In genomic region chr19:55640043-55640576, GRCh38 we compare ENCODE assay signal across 8 cellular contexts. TPM values are rescaled to one million over a fixed set of nuclear protein-coding genes. Genes with fewer than 3 reads are reported as not detected.
DNase-seq lines count a peak whose midpoint lies in the region; ATAC-seq and TF ChIP-seq lines count a peak whose summit lies in the region.

No MANE protein-coding gene starts in this region.

- peak; percentile 68 for TF ChIP-seq CTCF in GM10248 (IDR thresholded peaks at IDR 0.05; ENCODE audit: control extremely low read depth, extremely low read depth, low read depth, missing control alignments)
- no peak for TF ChIP-seq CTCF in activated CD8-positive, alpha-beta T cell treated with anti-CD3 and anti-CD28 coated beads for 36 hours (IDR thresholded peaks at IDR 0.05)

- peak overlapping the region; percentile 76 for H3K4me3 ChIP-seq in effector memory CD4-positive, alpha-beta T cell (ENCODE audit: insufficient read depth, low read depth, low read length, poor library complexity, severe bottlenecking)
- peak overlapping the region; percentile 91 for H3K4me3 ChIP-seq in mesodermal cell (ENCODE audit: extremely low read depth, insufficient read depth, low read length, poor library complexity, severe bottlenecking)

- DNase-seq in GM10248 (ENCODE audit: extremely low spot score) (peak; percentile 60), NCI-H1105 (lab: John Stamatoyannopoulos, UW) (peak; percentile 48), iPS-NIHi7 (ENCODE audit: extremely low spot score) (no peak)
- DNase-seq in activated CD8-positive, alpha-beta T cell treated with anti-CD3 and anti-CD28 coated beads for 36 hours, result peak; percentile 81
- DNase-seq in effector memory CD4-positive, alpha-beta T cell, result peak; percentile 55 to 61 (median 61)
- DNase-seq in stimulated activated naive CD4-positive, alpha-beta T cell (lab: John Stamatoyannopoulos, UW), result peak; percentile 59 to 70 (median 66)

- WGBS in mesodermal cell (ENCODE audit: insufficient coverage in 2 of 2), 2 experiments, result 84 to 86% methylated on average over 34 to 38 of the region's 38 CpGs

- H3K9me3 Mint-ChIP-seq in activated CD8-positive, alpha-beta T cell treated with anti-CD3 and anti-CD28 coated beads for 36 hours, result peaks cover 4% of the 10 kb centered on the region

- peaks cover 57% of the 10 kb centered on the region for H3K36me3 Mint-ChIP-seq in activated CD8-positive, alpha-beta T cell treated with anti-CD3 and anti-CD28 coated beads for 36 hours (ENCODE audit: low read depth)

- peaks cover 55% of the 10 kb centered on the region for H3K4me1 ChIP-seq in effector memory CD4-positive, alpha-beta T cell (ENCODE audit: control insufficient read depth, insufficient read depth, low read length, poor library complexity, severe bottlenecking)
- H3K4me1 ChIP-seq in mesodermal cell (ENCODE audit: control insufficient read depth, insufficient read depth, low read length, poor library complexity, severe bottlenecking), result peaks cover 15% of the 10 kb centered on the region

- peak overlapping the region; percentile 80 for H3K4me3 Mint-ChIP-seq in activated CD8-positive, alpha-beta T cell treated with anti-CD3 and anti-CD28 coated beads for 36 hours

- CTCF ChIA-PET in GM10248 (lab: Yijun Ruan, JAX), result interaction anchor here (0.6 to 2.2 kb wide), 3 partner anchors 14 to 499 kb away, joined by 3 to 10 read pairs (median 3); partner anchors contain the start of gene U2AF2
- CTCF ChIA-PET in activated CD8-positive, alpha-beta T cell treated with anti-CD3 and anti-CD28 coated beads for 36 hours (lab: Charles Lee), result interaction anchor here (1.0 to 6.2 kb wide), 6 partner anchors 9 to 390 kb away, joined by 3 to 45 read pairs (median 5); partner anchors contain the start of genes U2AF2 and ZNF865

- peak overlapping the region; percentile 84 for H3K27ac ChIP-seq in effector memory CD4-positive, alpha-beta T cell (ENCODE audit: insufficient read depth, low read length, poor library complexity, severe bottlenecking)
- H3K27ac ChIP-seq in mesodermal cell (ENCODE audit: low read depth, low read length, severe bottlenecking), result peak overlapping the region; percentile 79

- no peaks in the 10 kb centered on the region for H3K27me3 Mint-ChIP-seq in activated CD8-positive, alpha-beta T cell treated with anti-CD3 and anti-CD28 coated beads for 36 hours

- peaks cover 55% of the 10 kb centered on the region for H3K4me1 Mint-ChIP-seq in activated CD8-positive, alpha-beta T cell treated with anti-CD3 and anti-CD28 coated beads for 36 hours (ENCODE audit: low read depth)

- peak; percentile 13 for ATAC-seq in activated CD8-positive, alpha-beta T cell treated with anti-CD3 and anti-CD28 coated beads for 36 hours
- ATAC-seq in GM18519 (IDR thresholded peaks at IDR 0.05; ENCODE audit: low FRiP score, unreplicated experiment), result no peak

- POLR2A ChIA-PET in GM10248 (lab: Yijun Ruan, JAX), result interaction anchor here (0.6 kb wide), 1 partner anchor 238 kb away, joined by 4 read pairs; no protein-coding TSS in a partner anchor
- POLR2A ChIA-PET in activated CD8-positive, alpha-beta T cell treated with anti-CD3 and anti-CD28 coated beads for 36 hours (lab: Charles Lee), result interaction anchor here (0.8 to 1.3 kb wide), 6 partner anchors 9 to 232 kb away, joined by 3 to 4 read pairs (median 4); partner anchors contain the start of gene UBE2S

- H3K36me3 ChIP-seq in effector memory CD4-positive, alpha-beta T cell (ENCODE audit: control insufficient read depth, insufficient read depth, low read length), result peaks cover 5% of the 10 kb centered on the region
- H3K36me3 ChIP-seq in mesodermal cell (ENCODE audit: control insufficient read depth, insufficient read depth, low read length), result peaks cover 26% of the 10 kb centered on the region

- no peaks in the 10 kb centered on the region for H3K9me3 ChIP-seq in effector memory CD4-positive, alpha-beta T cell (ENCODE audit: control insufficient read depth, low read length)
- H3K9me3 ChIP-seq in mesodermal cell (ENCODE audit: control insufficient read depth, low read length), result no peaks in the 10 kb centered on the region

- H3K27ac Mint-ChIP-seq in activated CD8-positive, alpha-beta T cell treated with anti-CD3 and anti-CD28 coated beads for 36 hours, result peak overlapping the region; percentile 95

- H3K27me3 ChIP-seq in effector memory CD4-positive, alpha-beta T cell (replicated peaks; ENCODE audit: control insufficient read depth, insufficient read depth, low read length, poor library complexity, severe bottlenecking), result no peaks in the 10 kb centered on the region

- intact Hi-C loops in activated CD8-positive, alpha-beta T cell treated with anti-CD3 and anti-CD28 coated beads for 36 hours (cut with micrococcal nuclease), result no loop called here

RNA-seq across cellular contexts. Expression of gene ZNF580, which starts 0.7 kb away (rescaled TPM):
- 10 to 100 TPM; 24.8 to 26.2 TPM for total RNA-seq in activated CD8-positive, alpha-beta T cell treated with anti-CD3 and anti-CD28 coated beads for 36 hours
- polyA plus RNA-seq in mesodermal cell (2013, experiment 1 of 2), result 37.5 TPM
- 29.0 TPM for polyA plus RNA-seq in mesodermal cell (2013, experiment 2 of 2)

RNA-seq across cellular contexts. Expression of gene ZNF581, which starts 3.3 kb away (rescaled TPM):
- 10 to 100 TPM; 30.4 to 34.5 TPM for total RNA-seq in activated CD8-positive, alpha-beta T cell treated with anti-CD3 and anti-CD28 coated beads for 36 hours
- polyA plus RNA-seq in mesodermal cell (2013, experiment 1 of 2), result 55.6 TPM
- polyA plus RNA-seq in mesodermal cell (2013, experiment 2 of 2), result 47.0 TPM

RNA-seq across cellular contexts. Expression of gene CCDC106, which starts 7.9 kb away (rescaled TPM):
- total RNA-seq in activated CD8-positive, alpha-beta T cell treated with anti-CD3 and anti-CD28 coated beads for 36 hours, result 10 to 100 TPM in 1 of 2 experiments, 1 to 10 TPM in 1; 8.8 to 11.2 TPM
- 16.0 TPM for polyA plus RNA-seq in mesodermal cell (2013, experiment 1 of 2)
- polyA plus RNA-seq in mesodermal cell (2013, experiment 2 of 2), result 13.4 TPM

RNA-seq across cellular contexts. Expression of gene U2AF2, which starts 14.7 kb away (rescaled TPM):
- 100 to 1,000 TPM; 304 to 306 TPM for total RNA-seq in activated CD8-positive, alpha-beta T cell treated with anti-CD3 and anti-CD28 coated beads for 36 hours
- 145 TPM for polyA plus RNA-seq in mesodermal cell (2013, experiment 1 of 2)
- 128 TPM for polyA plus RNA-seq in mesodermal cell (2013, experiment 2 of 2)

RNA-seq across cellular contexts. Expression of gene ZNF784, which starts 15.7 kb away (rescaled TPM):
- 1 to 10 TPM; 3.6 to 3.7 TPM for total RNA-seq in activated CD8-positive, alpha-beta T cell treated with anti-CD3 and anti-CD28 coated beads for 36 hours
- polyA plus RNA-seq in mesodermal cell (2013, experiment 1 of 2), result 7.0 TPM
- 5.4 TPM for polyA plus RNA-seq in mesodermal cell (2013, experiment 2 of 2)
